In genomic region chr10:63630928-63631685, GRCh38 we compare ENCODE assay signal across 8 cellular contexts.
A peak's percentile ranks its signal among the peaks of the same experiment; 100 is the strongest.
DNase-seq lines count a peak whose midpoint lies in the region; ATAC-seq and TF ChIP-seq lines count a peak whose summit lies in the region.

No MANE protein-coding gene starts in this region.

- H3K4me3 ChIP-seq in DOHH2 (ENCODE audit: low read length) = peak overlapping the region; percentile 77
- H3K4me3 ChIP-seq in OCI-LY3 (ENCODE audit: low read length) = peak overlapping the region; percentile 85
- H3K4me3 ChIP-seq in epithelial cell of esophagus (ENCODE audit: low read length) = peak overlapping the region; percentile 72
- peak overlapping the region; percentile 74 to 89 for H3K4me3 ChIP-seq in neutrophil (ENCODE audit: low read depth in 1 of 2, low read length in 1 of 2)

- peak overlapping the region; percentile 98 for H3K4me2 ChIP-seq in DOHH2 (ENCODE audit: low read length)
- peak overlapping the region; percentile 99 for H3K4me2 ChIP-seq in OCI-LY3 (ENCODE audit: low read length)

- H3K9me2 ChIP-seq in DOHH2 (replicated peaks; ENCODE audit: control insufficient read depth, low read length) = no peaks in the 10 kb centered on the region

- H3F3A ChIP-seq in DOHH2 (ENCODE audit: control insufficient read depth, insufficient read depth) = peaks cover 24% of the 10 kb centered on the region

- no peaks in the 10 kb centered on the region for H3K79me2 ChIP-seq in DOHH2 (ENCODE audit: control insufficient read depth, low read length)
- H3K79me2 ChIP-seq in OCI-LY3 (ENCODE audit: low read length) = no peaks in the 10 kb centered on the region

- DNase-seq in epithelial cell of esophagus (ENCODE audit: low read depth) = no peak
- DNase-seq in NCI-H2107 treated with DMSO at 0.1 percent for 48 hours (lab: John Stamatoyannopoulos, UW; ENCODE audit: unreplicated experiment) = no peak
- DNase-seq in NCI-H1930 (lab: John Stamatoyannopoulos, UW) = no peak

- no peaks in the 10 kb centered on the region for H3K9me3 ChIP-seq in DOHH2 (ENCODE audit: control insufficient read depth, insufficient read depth, low read length)
- H3K9me3 ChIP-seq in OCI-LY3 (ENCODE audit: insufficient read depth, low read length) = no peaks in the 10 kb centered on the region
- no peaks in the 10 kb centered on the region for H3K9me3 ChIP-seq in neutrophil

- no peaks in the 10 kb centered on the region for H3K36me3 ChIP-seq in DOHH2 (ENCODE audit: control insufficient read depth, low read length)
- no peaks in the 10 kb centered on the region for H3K36me3 ChIP-seq in OCI-LY3 (replicated peaks; ENCODE audit: low read depth, low read length)
- H3K36me3 ChIP-seq in neutrophil = no peaks in the 10 kb centered on the region

- TF ChIP-seq CTCF in DOHH2 (IDR thresholded peaks at IDR 0.05; ENCODE audit: low read depth, low read length, poor library complexity, severe bottlenecking) = no peak
- no peak for TF ChIP-seq CTCF in OCI-LY3 (IDR thresholded peaks at IDR 0.05; ENCODE audit: low read depth, low read length)
- TF ChIP-seq CTCF in epithelial cell of esophagus (IDR thresholded peaks at IDR 0.05; ENCODE audit: insufficient read depth, low read depth, low read length, missing control alignments) = no peak
- no peak for TF ChIP-seq CTCF in neutrophil (IDR thresholded peaks at IDR 0.05)

- ATAC-seq in HG02973 (IDR thresholded peaks at IDR 0.05; ENCODE audit: unreplicated experiment) = no peak
- no peak for ATAC-seq in HG03457 (IDR thresholded peaks at IDR 0.05; ENCODE audit: unreplicated experiment)

- H3K27ac ChIP-seq in DOHH2 (ENCODE audit: low read depth, low read length) (no peak overlapping the region), OCI-LY3 (ENCODE audit: low read length) (no peak overlapping the region), neutrophil (peak overlapping the region; percentile 53)

- H3K4me1 ChIP-seq in DOHH2 (ENCODE audit: control insufficient read depth, low read length) (peaks cover 44% of the 10 kb centered on the region), OCI-LY3 (ENCODE audit: low read length) (peaks cover 17% of the 10 kb centered on the region), neutrophil (ENCODE audit: control insufficient read depth in 1 of 2, insufficient read depth in 1 of 2, low read depth in 1 of 2, low read length in 1 of 2) (peaks cover 44 to 52% of the 10 kb centered on the region in 2 experiments)

- H3K9ac ChIP-seq in OCI-LY3 (ENCODE audit: low read length) = peak overlapping the region; percentile 59

- peaks cover 3% of the 10 kb centered on the region; the same call in 1 of the 2 replicates for H4K20me1 ChIP-seq in DOHH2 (ENCODE audit: control insufficient read depth, insufficient read depth, low read depth, low read length)
- H4K20me1 ChIP-seq in OCI-LY3 (ENCODE audit: insufficient read depth, low read length) = no peaks in the 10 kb centered on the region

- H2AFZ ChIP-seq in OCI-LY3 (ENCODE audit: low read depth, low read length) = peak overlapping the region; percentile 63

- H3K27me3 ChIP-seq in DOHH2 (ENCODE audit: control insufficient read depth, low read length) (peaks cover 22% of the 10 kb centered on the region), OCI-LY3 (ENCODE audit: low read depth, low read length) (peaks cover 19% of the 10 kb centered on the region), neutrophil (peaks cover 14% of the 10 kb centered on the region)
